ENCODE assay signal across 1 cellular context in genomic region chr6:159973951-159974350, GRCh38.
A peak's percentile ranks its signal among the peaks of the same experiment; 100 is the strongest.
TF ChIP-seq lines count a peak whose summit lies in the region.

No MANE protein-coding gene starts in this region.

TF ChIP-seq in K562, 482 proteins besides CTCF, POLR2A, EP300 and RAD21 (continued from another document and continues in another):
- TF ChIP-seq HDAC3 (IDR thresholded peaks at IDR 0.05; ENCODE audit: borderline replicate concordance, partially characterized antibody) (peak; percentile 40), PHTF2 (CRISPR knock-in tag; IDR thresholded peaks at IDR 0.05) (no peak), CHD1 (IDR thresholded peaks at IDR 0.05; ENCODE audit: low read length) (no peak), SNIP1 (IDR thresholded peaks at IDR 0.05; ENCODE audit: low read depth) (no peak), PTRF (tag; IDR thresholded peaks at IDR 0.05) (no peak), GTF2B (IDR thresholded peaks at IDR 0.05; ENCODE audit: extremely low read depth, insufficient read length) (no peak), ZFP36 (IDR thresholded peaks at IDR 0.05; ENCODE audit: low read depth, low read length, partially characterized antibody) (peak; percentile 81), ZNF511 (CRISPR knock-in tag; IDR thresholded peaks at IDR 0.05) (no peak), SP1 (CRISPR knock-in tag; IDR thresholded peaks at IDR 0.05) (no peak), SMARCE1 (IDR thresholded peaks at IDR 0.05) (peak; percentile 82), CBX5 (IDR thresholded peaks at IDR 0.05; ENCODE audit: borderline replicate concordance, low read depth) (no peak), ATF3 (IDR thresholded peaks at IDR 0.05) (peak; percentile 89), ATF3 (CRISPR knock-in tag; conservative IDR thresholded peaks at IDR 0.05) (no peak; the same call in 1 of the 2 replicates), SMAD3 (CRISPR knock-in tag; conservative IDR thresholded peaks at IDR 0.05) (no peak), ZFX (CRISPR knock-in tag; IDR thresholded peaks at IDR 0.05) (no peak), BCLAF1 (IDR thresholded peaks at IDR 0.05; ENCODE audit: borderline replicate concordance in 1 of 2, control insufficient read depth in 1 of 2, low read depth in 2 of 2, low read length in 1 of 2) (0 out of 4 replicates have a peak, but pooled peaks of 1 of the 2 experiments have one; percentile 49), E4F1 (CRISPR knock-in tag; IDR thresholded peaks at IDR 0.05; ENCODE audit: borderline replicate concordance) (no peak), BRD9 (IDR thresholded peaks at IDR 0.05; ENCODE audit: low read depth, partially characterized antibody) (no peak), NCOR1 (IDR thresholded peaks at IDR 0.05) (peak; percentile 48), DACH1 (IDR thresholded peaks at IDR 0.05; ENCODE audit: partially characterized antibody) (peak; percentile 74), CUX1 (CRISPR knock-in tag; IDR thresholded peaks at IDR 0.05) (no peak), MCM3 (IDR thresholded peaks at IDR 0.05) (no peak), ARID2 (IDR thresholded peaks at IDR 0.05) (no peak), ZNF639 (CRISPR knock-in tag; conservative IDR thresholded peaks at IDR 0.05 in 1 of 2, IDR thresholded peaks at IDR 0.05 in 1 of 2) (no peak), CBX8 (IDR thresholded peaks at IDR 0.05; ENCODE audit: borderline replicate concordance, extremely low read depth, low read depth, low read length, poor library complexity, severe bottlenecking) (no peak), ARHGAP35 (IDR thresholded peaks at IDR 0.05; ENCODE audit: partially characterized antibody) (no peak), HDAC6 (IDR thresholded peaks at IDR 0.05; ENCODE audit: low read depth, low read length) (no peak), CREM (IDR thresholded peaks at IDR 0.05; ENCODE audit: low read depth) (0 out of 2 replicates have a peak, but pooled peaks have one; percentile 19), POLR2B (IDR thresholded peaks at IDR 0.05; ENCODE audit: low read depth, partially characterized antibody) (no peak), HES1 (IDR thresholded peaks at IDR 0.05; ENCODE audit: low read depth) (no peak; the same call in 1 of the 2 replicates), NRF1 (conservative IDR thresholded peaks at IDR 0.05 in 1 of 2, IDR thresholded peaks at IDR 0.05 in 1 of 2) (no peak), ZKSCAN3 (CRISPR knock-in tag; IDR thresholded peaks at IDR 0.05) (no peak), KDM2B (CRISPR knock-in tag; IDR thresholded peaks at IDR 0.05) (no peak), C11orf30 (IDR thresholded peaks at IDR 0.05; ENCODE audit: low read depth) (peak; percentile 98), U2AF1 (optimal IDR thresholded peaks at IDR 0.05; ENCODE audit: low read depth, low read length) (no peak), MAFK (IDR thresholded peaks at IDR 0.05; ENCODE audit: low read length) (peak; percentile 94), ZNF586 (CRISPR knock-in tag; conservative IDR thresholded peaks at IDR 0.05) (no peak), CHAMP1 (IDR thresholded peaks at IDR 0.05) (0 out of 2 replicates have a peak, but pooled peaks have one; percentile 36), ZNF12 (CRISPR knock-in tag; IDR thresholded peaks at IDR 0.05) (no peak), CSDE1 (IDR thresholded peaks at IDR 0.05) (no peak), FOXP4 (CRISPR knock-in tag; IDR thresholded peaks at IDR 0.05; ENCODE audit: borderline replicate concordance) (no peak), TRIM24 (IDR thresholded peaks at IDR 0.05) (peak; percentile 65 to 86; a peak in 3 of 4 replicates), TBP (optimal IDR thresholded peaks at IDR 0.05; ENCODE audit: low read depth, low read length) (no peak), ZNF124 (CRISPR knock-in tag; IDR thresholded peaks at IDR 0.05) (no peak), SMARCB1 (IDR thresholded peaks at IDR 0.05; ENCODE audit: insufficient read length, low read depth) (no peak), FOXK2 (conservative IDR thresholded peaks at IDR 0.05 in 1 of 2, IDR thresholded peaks at IDR 0.05 in 1 of 2; ENCODE audit: low read depth in 2 of 2) (peak; percentile 72 to 82)
